ENCODE assay signal across 9 cellular contexts in genomic region chr17:8857919-8858318, GRCh38. TPM values are rescaled to one million over a fixed set of nuclear protein-coding genes. Genes with fewer than 3 reads are reported as not detected.
DNase-seq lines count a peak whose midpoint lies in the region; ATAC-seq, FAIRE-seq and TF ChIP-seq lines count a peak whose summit lies in the region.
"Had no signal": no experiment of that assay in that cellular context is flagged by ENCODE, and none has a peak within 500 bp of the region (broad histone marks: within the 10 kb centered on the region; RNA-seq: fewer than 3 reads in every experiment).

No MANE protein-coding gene starts in this region.

- no peaks in the 10 kb centered on the region for H4K20me1 ChIP-seq in astrocyte (ENCODE audit: insufficient read depth, low read length)

- H2AFZ ChIP-seq in astrocyte (ENCODE audit: low read depth, low read length), result no peak overlapping the region

- H3K9me3 Mint-ChIP-seq in CD4-positive, CD25-positive, alpha-beta regulatory T cell, result peaks cover 0 to 1% (median 0%) of the 10 kb centered on the region in 7 donors
- no peaks in the 10 kb centered on the region for H3K9me3 Mint-ChIP-seq in IgD-negative memory B cell
- no peaks in the 10 kb centered on the region for H3K9me3 Mint-ChIP-seq in astrocyte (ENCODE audit: unreplicated experiment)
- H3K9me3 Mint-ChIP-seq in stimulated activated memory B cell treated with anti-CD40 and anti-IgM and Interleukin-4, amounts not matched to agents 10 μg/mL and 1 μg/mL and 100 μg/mL, for 72 hours, result no peaks in the 10 kb centered on the region
- no peaks in the 10 kb centered on the region for H3K9me3 Mint-ChIP-seq in progenitor cell of endocrine pancreas (ENCODE audit: low read depth)

- H3K9ac ChIP-seq in astrocyte (ENCODE audit: low read length), result no peak overlapping the region

- H3K4me1 ChIP-seq in CD4-positive, CD25-positive, alpha-beta regulatory T cell (ENCODE audit: control insufficient read depth, insufficient read depth, low read length, poor library complexity, severe bottlenecking), result no peaks in the 10 kb centered on the region
- peaks cover 20% of the 10 kb centered on the region for H3K4me1 ChIP-seq in astrocyte (ENCODE audit: insufficient read depth, low read length)

- no peaks in the 10 kb centered on the region for H3K36me3 Mint-ChIP-seq in CD4-positive, CD25-positive, alpha-beta regulatory T cell
- H3K36me3 Mint-ChIP-seq in IgD-negative memory B cell (no peaks in the 10 kb centered on the region), astrocyte (ENCODE audit: low read depth, unreplicated experiment) (no peaks in the 10 kb centered on the region), progenitor cell of endocrine pancreas (ENCODE audit: insufficient read depth) (no peaks in the 10 kb centered on the region)
- no peaks in the 10 kb centered on the region for H3K36me3 Mint-ChIP-seq in stimulated activated memory B cell treated with anti-CD40 and anti-IgM and Interleukin-4, amounts not matched to agents 10 μg/mL and 1 μg/mL and 100 μg/mL, for 72 hours

- ATAC-seq in CD4-positive, CD25-positive, alpha-beta regulatory T cell (ENCODE audit: low read depth in 2 of 2), result peak; percentile 31 to 55
- ATAC-seq in GM19025 (IDR thresholded peaks at IDR 0.05; ENCODE audit: low read depth, unreplicated experiment), result peak; percentile 38
- peak; percentile 88 for ATAC-seq in stimulated activated memory B cell treated with anti-CD40 and anti-IgM and Interleukin-4, amounts not matched to agents 10 μg/mL and 1 μg/mL and 100 μg/mL, for 72 hours

- H3K4me2 ChIP-seq in astrocyte (ENCODE audit: low read length), result no peak overlapping the region

- peaks cover 11 to 21% (median 15%) of the 10 kb centered on the region in 4 donors for H3K4me1 Mint-ChIP-seq in CD4-positive, CD25-positive, alpha-beta regulatory T cell
- H3K4me1 Mint-ChIP-seq in IgD-negative memory B cell (peaks cover 40 to 54% (median 51%) of the 10 kb centered on the region in 3 donors), astrocyte (ENCODE audit: low read depth, unreplicated experiment) (peaks cover 26% of the 10 kb centered on the region), progenitor cell of endocrine pancreas (ENCODE audit: low read depth) (peaks cover 32% of the 10 kb centered on the region)
- peaks cover 47% of the 10 kb centered on the region for H3K4me1 Mint-ChIP-seq in stimulated activated memory B cell treated with anti-CD40 and anti-IgM and Interleukin-4, amounts not matched to agents 10 μg/mL and 1 μg/mL and 100 μg/mL, for 72 hours

- no peaks in the 10 kb centered on the region for H3K27me3 ChIP-seq in CD4-positive, CD25-positive, alpha-beta regulatory T cell (ENCODE audit: control insufficient read depth, insufficient read depth, low read length)
- H3K27me3 ChIP-seq in astrocyte (ENCODE audit: insufficient read depth, low read length), result no peaks in the 10 kb centered on the region

- H3K27me3 Mint-ChIP-seq in CD4-positive, CD25-positive, alpha-beta regulatory T cell, result peaks cover 7% of the 10 kb centered on the region
- no peaks in the 10 kb centered on the region for H3K27me3 Mint-ChIP-seq in IgD-negative memory B cell
- no peaks in the 10 kb centered on the region for H3K27me3 Mint-ChIP-seq in astrocyte (ENCODE audit: low read depth, unreplicated experiment)
- H3K27me3 Mint-ChIP-seq in stimulated activated memory B cell treated with anti-CD40 and anti-IgM and Interleukin-4, amounts not matched to agents 10 μg/mL and 1 μg/mL and 100 μg/mL, for 72 hours, result no peaks in the 10 kb centered on the region
- no peaks in the 10 kb centered on the region for H3K27me3 Mint-ChIP-seq in progenitor cell of endocrine pancreas

- no peak overlapping the region for H3K27ac ChIP-seq in CD4-positive, CD25-positive, alpha-beta regulatory T cell (ENCODE audit: insufficient read depth, low read length, poor library complexity, severe bottlenecking)
- H3K27ac ChIP-seq in astrocyte (ENCODE audit: low read depth, low read length), result no peak overlapping the region

- FAIRE-seq in astrocyte (lab: Jason Lieb, UNC), result peak; percentile 59

- peak overlapping the region in 2 of 3 donors; percentile 44 to 89 for H3K27ac Mint-ChIP-seq in CD4-positive, CD25-positive, alpha-beta regulatory T cell
- H3K27ac Mint-ChIP-seq in IgD-negative memory B cell (peak overlapping the region; percentile 51 to 95 (median 79)), astrocyte (ENCODE audit: unreplicated experiment) (peak overlapping the region; percentile 99), progenitor cell of endocrine pancreas (no peak overlapping the region)
- H3K27ac Mint-ChIP-seq in stimulated activated memory B cell treated with anti-CD40 and anti-IgM and Interleukin-4, amounts not matched to agents 10 μg/mL and 1 μg/mL and 100 μg/mL, for 72 hours, result peak overlapping the region; percentile 88

- peak in 1 of 3 donors; percentile 60 for DNase-seq in CD4-positive, CD25-positive, alpha-beta regulatory T cell
- DNase-seq in astrocyte (ENCODE audit: low read depth), result peak; percentile 64
- DNase-seq in progenitor cell of endocrine pancreas (ENCODE audit: low spot score, unreplicated experiment), result no peak
- no peak for DNase-seq in GOT3 (lab: John Stamatoyannopoulos, UW)
- DNase-seq in cortex of kidney (lab: John Stamatoyannopoulos, UW), result no peak

- TF ChIP-seq CTCF in astrocyte (IDR thresholded peaks at IDR 0.05; ENCODE audit: insufficient read depth, low read depth, low read length) (no peak), progenitor cell of endocrine pancreas (IDR thresholded peaks at IDR 0.05; ENCODE audit: unreplicated experiment) (no peak)

- H3K4me3 Mint-ChIP-seq in CD4-positive, CD25-positive, alpha-beta regulatory T cell, result peak overlapping the region in 3 of 4 donors; percentile 33 to 69 (median 68)
- H3K4me3 Mint-ChIP-seq in IgD-negative memory B cell, result peak overlapping the region; percentile 56 to 87 (median 78)
- H3K4me3 Mint-ChIP-seq in astrocyte (ENCODE audit: unreplicated experiment), result no peak overlapping the region
- H3K4me3 Mint-ChIP-seq in stimulated activated memory B cell treated with anti-CD40 and anti-IgM and Interleukin-4, amounts not matched to agents 10 μg/mL and 1 μg/mL and 100 μg/mL, for 72 hours, result peak overlapping the region; percentile 69
- H3K4me3 Mint-ChIP-seq in progenitor cell of endocrine pancreas (ENCODE audit: low read depth), result no peak overlapping the region

- H3K9me3 ChIP-seq in CD4-positive, CD25-positive, alpha-beta regulatory T cell (ENCODE audit: control insufficient read depth in 2 of 2, low read length in 2 of 2), result no peaks in the 10 kb centered on the region
- H3K9me3 ChIP-seq in astrocyte (ENCODE audit: insufficient read depth, low read depth, low read length), result no peaks in the 10 kb centered on the region

- no peaks in the 10 kb centered on the region for H3K36me3 ChIP-seq in CD4-positive, CD25-positive, alpha-beta regulatory T cell (ENCODE audit: control insufficient read depth, insufficient read depth, low read length)
- H3K36me3 ChIP-seq in astrocyte (ENCODE audit: insufficient read depth, low read length), result no peaks in the 10 kb centered on the region

- H3K79me2 ChIP-seq in astrocyte (ENCODE audit: insufficient read depth, low read length), result no peaks in the 10 kb centered on the region

- H3K4me3 ChIP-seq in CD4-positive, CD25-positive, alpha-beta regulatory T cell (ENCODE audit: low read depth, low read length), result no peak overlapping the region
- no peak overlapping the region for H3K4me3 ChIP-seq in astrocyte (ENCODE audit: insufficient read depth, low read depth, low read length)

RNA-seq across cellular contexts. Expression of gene PIK3R6, which starts 9.6 kb away (rescaled TPM):
- total RNA-seq in CD4-positive, CD25-positive, alpha-beta regulatory T cell, result 1.1 TPM
- polyA plus RNA-seq in CD4-positive, CD25-positive, alpha-beta regulatory T cell, result not detected
- 7.7 TPM for polyA plus RNA-seq in IgD-negative memory B cell
- not detected in 2 replicates for total RNA-seq in astrocyte
- 0.07 TPM in 1 of 2 replicates, not detected in the other for total RNA-seq in progenitor cell of endocrine pancreas
- total RNA-seq: fibroblast of lung had no signal

RNA-seq across cellular contexts. Expression of gene MFSD6L, which starts 58.8 kb away (rescaled TPM):
- not detected for total RNA-seq in CD4-positive, CD25-positive, alpha-beta regulatory T cell
- polyA plus RNA-seq in CD4-positive, CD25-positive, alpha-beta regulatory T cell, result not detected
- polyA plus RNA-seq in IgD-negative memory B cell, result not detected
- total RNA-seq in astrocyte (0.12 TPM in 1 of 2 replicates, not detected in the other), progenitor cell of endocrine pancreas (10.7 and 11.2 TPM in 2 replicates)
- total RNA-seq: fibroblast of lung had no signal
- polyA plus RNA-seq: fibroblast of lung had no signal

Comparison
In these comparisons a context has a peak if more than half of its experiments do, and no peak if none do; other contexts are left out.
1. ATAC-seq: peak in every context shown above with its lines; median percentile 88 in stimulated activated memory B cell treated with anti-CD40 and anti-IgM and Interleukin-4, amounts not matched to agents 10 μg/mL and 1 μg/mL and 100 μg/mL, for 72 hours; 43 in CD4-positive, CD25-positive, alpha-beta regulatory T cell; 38 in GM19025.
2. H3K4me3 Mint-ChIP-seq: peak in CD4-positive, CD25-positive, alpha-beta regulatory T cell (3 of 4), IgD-negative memory B cell (4 of 4) and stimulated activated memory B cell treated with anti-CD40 and anti-IgM and Interleukin-4, amounts not matched to agents 10 μg/mL and 1 μg/mL and 100 μg/mL, for 72 hours (single experiment); none in astrocyte (single experiment) and progenitor cell of endocrine pancreas (single experiment).
3. RNA of gene MFSD6L, which starts 58.8 kb away (total RNA-seq): 10.7 to 11.2 TPM in progenitor cell of endocrine pancreas; not detected in CD4-positive, CD25-positive, alpha-beta regulatory T cell (single experiment) and 0.12 TPM in astrocyte; every median in the first group is over 10 times any median in the second.